In genomic region chr10:77661100-77661499, GRCh38 we compare ENCODE assay signal across 14 cellular contexts. TPM values are rescaled to one million over a fixed set of nuclear protein-coding genes. Genes with fewer than 3 reads are reported as not detected.
"Had no signal": no experiment of that assay in that cellular context is flagged by ENCODE, and none has a peak within 500 bp of the region (broad histone marks: within the 10 kb centered on the region; RNA-seq: fewer than 3 reads in every experiment).

No MANE protein-coding gene starts in this region.

- H3K36me3 ChIP-seq: adrenal gland, lower lobe of right lung had no signal

- H3K4me1 Mint-ChIP-seq: activated B cell treated with CpG ODN at 0.5 μM for 24 hours; activated CD4-positive, alpha-beta T cell treated with anti-CD3 and anti-CD28 coated beads, Interleukin-2, amount 10 ng/mL, durations not matched to agents 7 days and 5 days; activated T-helper 17 cell treated with anti-CD3 and anti-CD28 coated beads, Interleukin-2, amount 50 U/mL, for 72 hours had no signal

- DNase-seq: activated B cell treated with CpG ODN at 0.5 μM for 24 hours; activated CD4-positive, alpha-beta T cell treated with anti-CD3 and anti-CD28 coated beads, Interleukin-2, amount 10 ng/mL, durations not matched to agents 7 days and 5 days; activated naive CD4-positive, alpha-beta T cell treated with anti-CD3 and anti-CD28 coated beads for 36 hours; activated T-cell treated with anti-CD3 and anti-CD28 coated beads for 4 hours; adrenal gland; body of pancreas; lower lobe of right lung; midbrain; retina; small intestine had no signal

- H3K4me1 ChIP-seq: adrenal gland, lower lobe of right lung had no signal

- H3K4me3 Mint-ChIP-seq: activated B cell treated with CpG ODN at 0.5 μM for 24 hours; activated CD4-positive, alpha-beta T cell treated with anti-CD3 and anti-CD28 coated beads, Interleukin-2, amount 10 ng/mL, durations not matched to agents 7 days and 5 days; activated naive CD4-positive, alpha-beta T cell treated with anti-CD3 and anti-CD28 coated beads for 36 hours; activated T-helper 17 cell treated with anti-CD3 and anti-CD28 coated beads, Interleukin-2, amount 50 U/mL, for 72 hours had no signal

- H3K9me3 ChIP-seq: adrenal gland, body of pancreas had no signal

- H3K27me3 ChIP-seq: adrenal gland, body of pancreas had no signal

- ATAC-seq: activated T-helper 17 cell treated with anti-CD3 and anti-CD28 coated beads, Interleukin-2, amount 50 U/mL, for 72 hours; esophagus mucosa; lower lobe of right lung had no signal

- H3K27ac ChIP-seq: adrenal gland, lower lobe of right lung had no signal

- H3K27ac Mint-ChIP-seq: activated B cell treated with CpG ODN at 0.5 μM for 24 hours; activated CD4-positive, alpha-beta T cell treated with anti-CD3 and anti-CD28 coated beads, Interleukin-2, amount 10 ng/mL, durations not matched to agents 7 days and 5 days; activated naive CD4-positive, alpha-beta T cell treated with anti-CD3 and anti-CD28 coated beads for 36 hours; activated T-helper 17 cell treated with anti-CD3 and anti-CD28 coated beads, Interleukin-2, amount 50 U/mL, for 72 hours had no signal

- FAIRE-seq: endometrium, small intestine had no signal

- H3K4me3 ChIP-seq: adrenal gland, body of pancreas, lower lobe of right lung had no signal

RNA-seq across cellular contexts. Expression of gene KCNMA1, which starts 23.5 kb away (rescaled TPM):
- total RNA-seq: activated CD4-positive, alpha-beta T cell treated with anti-CD3 and anti-CD28 coated beads, Interleukin-2, amount 10 ng/mL, durations not matched to agents 7 days and 5 days; activated CD8-positive, alpha-beta memory T cell treated with anti-CD3 and anti-CD28 coated beads for 36 hours; activated naive CD4-positive, alpha-beta T cell treated with anti-CD3 and anti-CD28 coated beads for 36 hours had no signal
